1 cellular context compared by ENCODE assay signal in the genomic region with DNA sequence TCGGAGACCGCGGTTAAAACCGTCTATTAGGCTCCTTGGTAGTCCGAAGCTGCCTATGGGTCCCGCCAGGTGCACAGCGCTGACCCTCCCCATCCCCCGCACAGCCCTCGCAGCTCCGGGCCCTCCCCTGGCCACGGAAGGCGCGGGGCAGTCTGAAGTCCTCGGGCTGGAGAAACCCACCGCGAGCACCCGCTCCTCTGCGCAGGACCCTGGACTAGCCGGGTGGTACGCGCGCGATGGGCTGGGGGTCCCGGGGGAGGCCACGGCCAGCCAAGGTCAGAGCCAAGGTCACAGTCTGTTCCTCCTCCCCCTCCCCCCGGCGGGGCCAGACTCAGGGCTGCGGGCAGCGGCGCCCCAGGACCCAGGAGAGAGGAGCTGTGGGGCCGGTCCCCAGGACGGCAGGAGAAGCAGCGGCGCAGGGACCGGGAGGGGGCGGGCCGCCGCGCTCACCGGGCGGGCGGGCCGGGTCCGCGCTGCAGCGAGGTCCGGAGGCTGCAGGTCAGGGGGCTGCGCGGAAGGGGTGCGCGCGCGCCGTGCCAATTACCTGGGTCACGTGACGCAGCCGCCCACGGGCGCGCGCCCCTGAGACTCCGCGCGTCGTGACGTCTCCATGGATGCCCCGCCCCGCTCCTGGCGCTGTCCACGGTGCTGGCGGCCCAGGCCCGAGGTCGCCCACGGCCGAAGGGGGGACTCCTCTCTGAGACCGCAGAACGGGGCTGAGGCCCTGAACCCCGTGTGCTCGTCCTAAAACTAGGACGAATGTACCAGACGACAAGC.
A peak's percentile ranks its signal among the peaks of the same experiment; 100 is the strongest.
TF ChIP-seq lines count a peak whose summit lies in the region.

Gene OGDHL, minus strand, starts transcription at position 535 of the 777 bp plus-strand sequence. CDS start 3,731 bp downstream, outside the sequence.

TF ChIP-seq in K562, 482 proteins besides CTCF, POLR2A, EP300 and RAD21 (continued from another document and continues in another):
- TF ChIP-seq CEBPZ (IDR thresholded peaks at IDR 0.05; ENCODE audit: borderline replicate concordance, low read depth, low read length): no peak
- TF ChIP-seq THAP7 (CRISPR knock-in tag; IDR thresholded peaks at IDR 0.05): no peak
- peak in 1 of 2 experiments; percentile 91; a peak in 2 of 4 replicates for TF ChIP-seq RCOR1 (IDR thresholded peaks at IDR 0.05; ENCODE audit: borderline replicate concordance in 1 of 2, low read depth in 2 of 2, low read length in 2 of 2)
- TF ChIP-seq, protein P1, sequence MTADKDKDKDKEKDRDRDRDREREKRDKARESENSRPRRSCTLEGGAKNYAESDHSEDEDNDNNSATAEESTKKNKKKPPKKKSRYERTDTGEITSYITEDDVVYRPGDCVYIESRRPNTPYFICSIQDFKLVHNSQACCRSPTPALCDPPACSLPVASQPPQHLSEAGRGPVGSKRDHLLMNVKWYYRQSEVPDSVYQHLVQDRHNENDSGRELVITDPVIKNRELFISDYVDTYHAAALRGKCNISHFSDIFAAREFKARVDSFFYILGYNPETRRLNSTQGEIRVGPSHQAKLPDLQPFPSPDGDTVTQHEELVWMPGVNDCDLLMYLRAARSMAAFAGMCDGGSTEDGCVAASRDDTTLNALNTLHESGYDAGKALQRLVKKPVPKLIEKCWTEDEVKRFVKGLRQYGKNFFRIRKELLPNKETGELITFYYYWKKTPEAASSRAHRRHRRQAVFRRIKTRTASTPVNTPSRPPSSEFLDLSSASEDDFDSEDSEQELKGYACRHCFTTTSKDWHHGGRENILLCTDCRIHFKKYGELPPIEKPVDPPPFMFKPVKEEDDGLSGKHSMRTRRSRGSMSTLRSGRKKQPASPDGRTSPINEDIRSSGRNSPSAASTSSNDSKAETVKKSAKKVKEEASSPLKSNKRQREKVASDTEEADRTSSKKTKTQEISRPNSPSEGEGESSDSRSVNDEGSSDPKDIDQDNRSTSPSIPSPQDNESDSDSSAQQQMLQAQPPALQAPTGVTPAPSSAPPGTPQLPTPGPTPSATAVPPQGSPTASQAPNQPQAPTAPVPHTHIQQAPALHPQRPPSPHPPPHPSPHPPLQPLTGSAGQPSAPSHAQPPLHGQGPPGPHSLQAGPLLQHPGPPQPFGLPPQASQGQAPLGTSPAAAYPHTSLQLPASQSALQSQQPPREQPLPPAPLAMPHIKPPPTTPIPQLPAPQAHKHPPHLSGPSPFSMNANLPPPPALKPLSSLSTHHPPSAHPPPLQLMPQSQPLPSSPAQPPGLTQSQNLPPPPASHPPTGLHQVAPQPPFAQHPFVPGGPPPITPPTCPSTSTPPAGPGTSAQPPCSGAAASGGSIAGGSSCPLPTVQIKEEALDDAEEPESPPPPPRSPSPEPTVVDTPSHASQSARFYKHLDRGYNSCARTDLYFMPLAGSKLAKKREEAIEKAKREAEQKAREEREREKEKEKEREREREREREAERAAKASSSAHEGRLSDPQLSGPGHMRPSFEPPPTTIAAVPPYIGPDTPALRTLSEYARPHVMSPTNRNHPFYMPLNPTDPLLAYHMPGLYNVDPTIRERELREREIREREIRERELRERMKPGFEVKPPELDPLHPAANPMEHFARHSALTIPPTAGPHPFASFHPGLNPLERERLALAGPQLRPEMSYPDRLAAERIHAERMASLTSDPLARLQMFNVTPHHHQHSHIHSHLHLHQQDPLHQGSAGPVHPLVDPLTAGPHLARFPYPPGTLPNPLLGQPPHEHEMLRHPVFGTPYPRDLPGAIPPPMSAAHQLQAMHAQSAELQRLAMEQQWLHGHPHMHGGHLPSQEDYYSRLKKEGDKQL (CRISPR knock-in tag; IDR thresholded peaks at IDR 0.05; ENCODE audit: borderline replicate concordance): no peak; the same call in 1 of the 2 replicates
- TF ChIP-seq CBFA2T3 (IDR thresholded peaks at IDR 0.05): no peak
- TF ChIP-seq ZZZ3 (IDR thresholded peaks at IDR 0.05): no peak
- no peak for TF ChIP-seq MAFG (tag; conservative IDR thresholded peaks at IDR 0.05)
- TF ChIP-seq E2F1 (CRISPR knock-in tag; IDR thresholded peaks at IDR 0.05): peak; percentile 96
- no peak for TF ChIP-seq KAT2B (IDR thresholded peaks at IDR 0.05; ENCODE audit: low read depth, low read length)
- TF ChIP-seq ZNF174 (CRISPR knock-in tag; IDR thresholded peaks at IDR 0.05): no peak
- no peak for TF ChIP-seq ADNP (tag; IDR thresholded peaks at IDR 0.05)
- TF ChIP-seq NFATC3 (IDR thresholded peaks at IDR 0.05): no peak
- no peak for TF ChIP-seq HNRNPH1 (optimal IDR thresholded peaks at IDR 0.05; ENCODE audit: low read depth, low read length)
- no peak for TF ChIP-seq MYNN (IDR thresholded peaks at IDR 0.05)
- TF ChIP-seq MYNN (CRISPR knock-in tag; IDR thresholded peaks at IDR 0.05): peak; percentile 76
- no peak for TF ChIP-seq CHD4 (IDR thresholded peaks at IDR 0.05; ENCODE audit: insufficient read depth, insufficient replicate concordance, low read depth, low read length, poor library complexity, severe bottlenecking)
- TF ChIP-seq ZNF592 (IDR thresholded peaks at IDR 0.05): no peak
- TF ChIP-seq GABPB1 (CRISPR knock-in tag; IDR thresholded peaks at IDR 0.05): peak; percentile 79
- TF ChIP-seq TCFL5 (CRISPR knock-in tag; conservative IDR thresholded peaks at IDR 0.05): no peak
- TF ChIP-seq E2F5 (CRISPR knock-in tag; IDR thresholded peaks at IDR 0.05): peak; percentile 78; the same call in 1 of the 2 replicates
- TF ChIP-seq KDM2B (CRISPR knock-in tag; IDR thresholded peaks at IDR 0.05): no peak
- TF ChIP-seq NRF1 (conservative IDR thresholded peaks at IDR 0.05 in 1 of 2, IDR thresholded peaks at IDR 0.05 in 1 of 2): peak; percentile 86 to 88
- TF ChIP-seq GATAD2B (IDR thresholded peaks at IDR 0.05; ENCODE audit: borderline replicate concordance): peak; percentile 34; the same call in 1 of the 2 replicates
- TF ChIP-seq MTF1 (CRISPR knock-in tag; IDR thresholded peaks at IDR 0.05; ENCODE audit: borderline replicate concordance): no peak
- peak; percentile 87 for TF ChIP-seq E2F4 (CRISPR knock-in tag; IDR thresholded peaks at IDR 0.05; ENCODE audit: low read depth)
- TF ChIP-seq, protein P2, sequence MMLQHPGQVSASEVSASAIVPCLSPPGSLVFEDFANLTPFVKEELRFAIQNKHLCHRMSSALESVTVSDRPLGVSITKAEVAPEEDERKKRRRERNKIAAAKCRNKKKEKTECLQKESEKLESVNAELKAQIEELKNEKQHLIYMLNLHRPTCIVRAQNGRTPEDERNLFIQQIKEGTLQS (IDR thresholded peaks at IDR 0.05): no peak
- TF ChIP-seq, protein P2 (CRISPR knock-in tag; conservative IDR thresholded peaks at IDR 0.05): peak; percentile 71
- peak; percentile 79; the same call in 1 of the 2 replicates for TF ChIP-seq NR2C2 (CRISPR knock-in tag; IDR thresholded peaks at IDR 0.05)
- no peak for TF ChIP-seq NR2C2 (tag; IDR thresholded peaks at IDR 0.05)
- TF ChIP-seq USF1 (CRISPR knock-in tag; IDR thresholded peaks at IDR 0.05): peak; percentile 94
- no peak for TF ChIP-seq ARID1B (IDR thresholded peaks at IDR 0.05)
- TF ChIP-seq, protein P3, sequence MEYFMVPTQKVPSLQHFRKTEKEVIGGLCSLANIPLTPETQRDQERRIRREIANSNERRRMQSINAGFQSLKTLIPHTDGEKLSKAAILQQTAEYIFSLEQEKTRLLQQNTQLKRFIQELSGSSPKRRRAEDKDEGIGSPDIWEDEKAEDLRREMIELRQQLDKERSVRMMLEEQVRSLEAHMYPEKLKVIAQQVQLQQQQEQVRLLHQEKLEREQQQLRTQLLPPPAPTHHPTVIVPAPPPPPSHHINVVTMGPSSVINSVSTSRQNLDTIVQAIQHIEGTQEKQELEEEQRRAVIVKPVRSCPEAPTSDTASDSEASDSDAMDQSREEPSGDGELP (CRISPR knock-in tag; IDR thresholded peaks at IDR 0.05; ENCODE audit: borderline replicate concordance): peak; percentile 86
- TF ChIP-seq NR1H2 (CRISPR knock-in tag; IDR thresholded peaks at IDR 0.05): peak; percentile 80; the same call in 1 of the 2 replicates
